1 cellular context compared by ENCODE assay signal in genomic region chr14:94600148-94600545, GRCh38.
TF ChIP-seq lines count a peak whose summit lies in the region.

No MANE protein-coding gene starts in this region.

TF ChIP-seq in GM23338, 12 proteins besides CTCF, POLR2A, EP300 and RAD21 (continued from another document):
- TF ChIP-seq ZNF462 (CRISPR knock-in tag; IDR thresholded peaks at IDR 0.05): no peak
- no peak for TF ChIP-seq ZNF114 (CRISPR knock-in tag; IDR thresholded peaks at IDR 0.05)
- TF ChIP-seq EZH2 (IDR thresholded peaks at IDR 0.05; ENCODE audit: low read depth, unreplicated experiment): no peak
- TF ChIP-seq NANOG (IDR thresholded peaks at IDR 0.05; ENCODE audit: borderline replicate concordance): no peak
- TF ChIP-seq REST (IDR thresholded peaks at IDR 0.05; ENCODE audit: unreplicated experiment): no peak
- no peak for TF ChIP-seq ZNF331 (CRISPR knock-in tag; IDR thresholded peaks at IDR 0.05; ENCODE audit: low read depth)
- TF ChIP-seq CREB1 (CRISPR knock-in tag; IDR thresholded peaks at IDR 0.05; ENCODE audit: low read depth): no peak
- no peak for TF ChIP-seq POLR2AphosphoS5 (IDR thresholded peaks at IDR 0.05; ENCODE audit: low read depth)
- TF ChIP-seq EZH2phosphoT487 (IDR thresholded peaks at IDR 0.05; ENCODE audit: unreplicated experiment): no peak
